In the genomic region with DNA sequence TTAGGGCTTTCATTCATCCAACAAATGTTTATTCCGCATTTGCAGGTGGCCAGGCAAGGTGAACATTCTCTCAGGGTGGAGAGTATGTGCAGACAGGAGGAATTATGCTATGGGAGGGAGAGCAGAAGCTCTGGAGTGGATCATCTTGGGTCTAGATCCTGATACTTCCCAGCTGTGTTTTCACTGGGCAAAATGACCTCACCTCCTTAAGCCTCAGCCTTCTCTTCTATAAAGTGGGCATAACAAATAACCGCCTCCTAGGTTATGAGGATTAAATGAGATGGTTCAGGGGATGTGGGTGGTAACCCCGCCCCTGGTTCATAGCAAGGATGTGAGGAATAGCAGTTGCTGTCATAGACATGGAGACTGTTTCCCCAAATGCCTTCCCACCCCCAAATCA, we compare ENCODE assay signal across 9 cellular contexts. TPM values are rescaled to one million over a fixed set of nuclear protein-coding genes. Genes with fewer than 3 reads are reported as not detected.
DNase-seq lines count a peak whose midpoint lies in the region; ATAC-seq, FAIRE-seq and TF ChIP-seq lines count a peak whose summit lies in the region.
"Had no signal": no experiment of that assay in that cellular context is flagged by ENCODE, and none has a peak within 500 bp of the region (broad histone marks: within the 10 kb centered on the region; RNA-seq: fewer than 3 reads in every experiment).

No MANE protein-coding gene starts in this region.

- no peak for FAIRE-seq in A549 (lab: Jason Lieb, UNC)
- FAIRE-seq in endothelial cell of umbilical vein (lab: Jason Lieb, UNC) = peak; percentile 46

- no peak for ATAC-seq in A549
- no peak for ATAC-seq in PC-3
- ATAC-seq in naive B cell (ENCODE audit: low read depth in 2 of 2) = no peak
- ATAC-seq in left cardiac atrium = no peak

- H3K36me3 Mint-ChIP-seq in naive B cell = peaks cover 0 to 8% of the 10 kb centered on the region in 2 donors

- H3K27me3 ChIP-seq in PC-3 (ENCODE audit: low read length) (no peaks in the 10 kb centered on the region), endothelial cell of umbilical vein (ENCODE audit: control insufficient read depth in 2 of 2, insufficient read depth in 2 of 2, low read length in 2 of 2) (peaks cover 9 to 12% of the 10 kb centered on the region in 2 experiments)

- H3K4me1 Mint-ChIP-seq in naive B cell = peaks cover 9 to 32% (median 27%) of the 10 kb centered on the region in 3 donors

- no peak for DNase-seq in A549 (ENCODE audit: low read depth in 1 of 2, low spot score in 1 of 2)
- no peak for DNase-seq in PC-3
- no peak for DNase-seq in endothelial cell of umbilical vein (ENCODE audit: low read depth, low spot score)
- DNase-seq in naive B cell = no peak
- DNase-seq in lower leg skin (ENCODE audit: low spot score in 2 of 2) = no peak
- no peak for DNase-seq in stimulated activated CD4-positive, alpha-beta T cell treated with anti-CD3 and anti-CD28 coated beads, Interleukin-12 subunit alpha, Interleukin-12 subunit beta, amount 100 ng/mL, for 4 hours
- no peak for DNase-seq in SHP77 treated with DMSO at 0.1 percent for 48 hours (lab: John Stamatoyannopoulos, UW)
- DNase-seq in left cardiac atrium = no peak

- H2AFZ ChIP-seq in PC-3 (ENCODE audit: low read length) (peak overlapping the region; percentile 79), endothelial cell of umbilical vein (ENCODE audit: low read depth, low read length) (no peak overlapping the region)

- intact Hi-C loops in PC-3 (cut with micrococcal nuclease) (loop anchor here (1.0 to 2.0 kb wide), 4 partner anchors 23 to 120 kb away; no protein-coding TSS in a partner anchor), endothelial cell of umbilical vein (cut with micrococcal nuclease) (loop anchor here (1.0 to 5.0 kb wide), 8 partner anchors 48 to 279 kb away; a partner anchor contains a TSS), lower leg skin (cut with DNase I; ENCODE audit: low total_unique reads) (loop anchor here (10.0 kb wide), 1 partner anchor 123 kb away; no protein-coding TSS in a partner anchor), left cardiac atrium (cut with DNase I) (loop anchor here in 1 of 2 donors (5.0 kb wide), 1 partner anchor 120 kb away; no protein-coding TSS in a partner anchor)

- dilution Hi-C loops in endothelial cell of umbilical vein (cut with MboI; ENCODE audit: extremely low pct_ligation_motif_present, low sequenced_read_pairs) = no loop called here

- POLR2A ChIA-PET in A549 (lab: Yijun Ruan, JAX) = interaction anchor here (0.6 to 2.1 kb wide), 5 partner anchors 17 to 133 kb away, joined by 3 to 8 read pairs (median 5); no protein-coding TSS in a partner anchor
- POLR2A ChIA-PET in PC-3 (lab: Charles Lee; ENCODE audit: unreplicated experiment) = no interaction called here
- POLR2A ChIA-PET in endothelial cell of umbilical vein (lab: Charles Lee) = no interaction called here

- 44% methylated on average over 3 of the region's 3 CpGs for WGBS in A549 (ENCODE audit: missing lambda C conversion rate)
- 64% methylated on average over 3 of the region's 3 CpGs for WGBS in lower leg skin, 2 donors

- no peaks in the 10 kb centered on the region for H3K9me2 ChIP-seq in PC-3 (replicated peaks; ENCODE audit: low read length)

- TF ChIP-seq POLR2A in A549 (IDR thresholded peaks at IDR 0.05; ENCODE audit: low read length) (no peak), endothelial cell of umbilical vein (IDR thresholded peaks at IDR 0.05; ENCODE audit: low read depth, low read length) (no peak), lower leg skin (IDR thresholded peaks at IDR 0.05) (no peak)

- no peak overlapping the region for H3K27ac Mint-ChIP-seq in naive B cell
- H3K27ac Mint-ChIP-seq: stimulated activated naive CD8-positive, alpha-beta T cell treated with anti-CD3 and anti-CD28 coated beads, Interleukin-15, Interleukin-2, amounts not matched to agents 100 ng/mL and 50 ng/mL, for 24 hours had no signal

- H3K9me3 ChIP-seq in A549 = no peaks in the 10 kb centered on the region
- H3K9me3 ChIP-seq in PC-3 (ENCODE audit: low read length) = no peaks in the 10 kb centered on the region
- no peaks in the 10 kb centered on the region for H3K9me3 ChIP-seq in endothelial cell of umbilical vein (replicated peaks; ENCODE audit: control insufficient read depth, insufficient read depth, low read length)

- TF ChIP-seq EP300 in A549 (IDR thresholded peaks at IDR 0.05) = no peak

- CTCF ChIA-PET in A549 (lab: Yijun Ruan, JAX) = interaction anchor here (0.7 to 8.4 kb wide), 43 partner anchors 8 to 350 kb away, joined by 3 to 133 read pairs (median 6); a partner anchor contains a TSS
- CTCF ChIA-PET in PC-3 (lab: Charles Lee) = interaction anchor here (0.6 to 1.1 kb wide), 3 partner anchors 49 to 79 kb away, joined by 3 to 4 read pairs (median 4); no protein-coding TSS in a partner anchor
- CTCF ChIA-PET in endothelial cell of umbilical vein (lab: Charles Lee) = interaction anchor here (0.9 to 7.8 kb wide), 24 partner anchors 8 to 280 kb away, joined by 3 to 211 read pairs (median 6); a partner anchor contains a TSS

- no peak for TF ChIP-seq CTCF in A549 (IDR thresholded peaks at IDR 0.05)
- no peak for TF ChIP-seq CTCF in PC-3 (conservative IDR thresholded peaks at IDR 0.05; ENCODE audit: low read depth, low read length)
- TF ChIP-seq CTCF in endothelial cell of umbilical vein (IDR thresholded peaks at IDR 0.05; ENCODE audit: extremely low read depth in 1 of 2, insufficient read depth in 1 of 2, low read depth in 1 of 2, low read length in 2 of 2) = no peak
- no peak for TF ChIP-seq CTCF in lower leg skin (IDR thresholded peaks at IDR 0.05)

- H3F3A ChIP-seq in PC-3 (ENCODE audit: low read length, unreplicated experiment) = no peaks in the 10 kb centered on the region

- H3K4me1 ChIP-seq in A549 (peaks cover 28% of the 10 kb centered on the region), PC-3 (ENCODE audit: insufficient read depth, low read length) (peaks cover 21% of the 10 kb centered on the region), endothelial cell of umbilical vein (ENCODE audit: control insufficient read depth, extremely low read depth, insufficient read depth, low read length) (peaks cover 16% of the 10 kb centered on the region)

- H3K79me2 ChIP-seq in PC-3 (ENCODE audit: low read length) = peaks cover 32% of the 10 kb centered on the region
- peaks cover 11% of the 10 kb centered on the region for H3K79me2 ChIP-seq in endothelial cell of umbilical vein (ENCODE audit: control insufficient read depth, insufficient read depth, low read length)

- H3K9me3 Mint-ChIP-seq in naive B cell = peaks cover 0 to 5% (median 0%) of the 10 kb centered on the region in 7 donors
- H3K9me3 Mint-ChIP-seq: stimulated activated naive CD8-positive, alpha-beta T cell treated with anti-CD3 and anti-CD28 coated beads, Interleukin-15, Interleukin-2, amounts not matched to agents 100 ng/mL and 50 ng/mL, for 24 hours had no signal

- no TSS peak for BruUV-seq in PC-3 (replicated peaks; lab: Mats Ljungman, UMichigan)
- no TSS peak for BruUV-seq in endothelial cell of umbilical vein (replicated peaks; lab: Mats Ljungman, UMichigan)

- TF ChIP-seq RAD21 in A549 (conservative IDR thresholded peaks at IDR 0.05 in 1 of 2, IDR thresholded peaks at IDR 0.05 in 1 of 2) = no peak

- 0 out of 3 replicates have a peak overlapping the region, but pooled peaks have one; percentile 88 for H3K4me3 ChIP-seq in A549
- peak overlapping the region; percentile 76 for H3K4me3 ChIP-seq in PC-3 (ENCODE audit: low read length)
- no peak overlapping the region for H3K4me3 ChIP-seq in endothelial cell of umbilical vein (replicated peaks in 1 of 3; ENCODE audit: insufficient read depth in 1 of 3, low read depth in 1 of 3, low read length in 3 of 3)
- H3K4me3 ChIP-seq in lower leg skin (ENCODE audit: low read depth, poor library complexity, severe bottlenecking) = no peak overlapping the region

- no peaks in the 10 kb centered on the region for H4K20me1 ChIP-seq in PC-3 (ENCODE audit: low read length)
- H4K20me1 ChIP-seq in endothelial cell of umbilical vein (replicated peaks; ENCODE audit: control insufficient read depth, extremely low read depth, insufficient read depth, low read length) = no peaks in the 10 kb centered on the region

- H3K36me3 ChIP-seq in PC-3 (ENCODE audit: low read depth, low read length) (no peaks in the 10 kb centered on the region), endothelial cell of umbilical vein (ENCODE audit: control insufficient read depth in 2 of 2, extremely low read depth in 1 of 2, insufficient read depth in 2 of 2, low read length in 2 of 2) (no peaks in the 10 kb centered on the region)

- H3K9ac ChIP-seq in PC-3 (ENCODE audit: low read length) (peak overlapping the region; percentile 79), endothelial cell of umbilical vein (replicated peaks; ENCODE audit: extremely low read depth, insufficient read depth, low read length) (no peak overlapping the region)

- H3K27me3 Mint-ChIP-seq in naive B cell = peaks cover 48 to 68% (median 60%) of the 10 kb centered on the region in 3 donors

- H3K4me3 Mint-ChIP-seq in naive B cell = peak overlapping the region in 5 of 8 donors; percentile 7 to 43 (median 42)

- peak overlapping the region; percentile 74 for H3K4me2 ChIP-seq in A549
- H3K4me2 ChIP-seq in PC-3 (ENCODE audit: low read length) = peak overlapping the region; percentile 88
- no peak overlapping the region for H3K4me2 ChIP-seq in endothelial cell of umbilical vein (ENCODE audit: insufficient read depth, low read length)

- H3K9me1 ChIP-seq in endothelial cell of umbilical vein (replicated peaks; ENCODE audit: control insufficient read depth, extremely low read depth, insufficient read depth, low read length) = no peaks in the 10 kb centered on the region

- H3K27ac ChIP-seq in A549 = peak overlapping the region; percentile 93 to 99; a peak in 5 of 6 replicates
- H3K27ac ChIP-seq in PC-3 (ENCODE audit: low read length) = peak overlapping the region; percentile 67
- H3K27ac ChIP-seq in endothelial cell of umbilical vein (ENCODE audit: insufficient read depth, low read depth, low read length) = no peak overlapping the region

RNA-seq across cellular contexts. Expression of a gene that starts 1.7 kb away (rescaled TPM):
- polyA plus RNA-seq in A549 (2011; rRNA removed) = 14.3 and 20.0 TPM in 2 replicates
- 21.8 and 26.3 TPM in 2 replicates for polyA plus RNA-seq in A549 (2012; cell fraction: cytosol; rRNA removed)
- polyA plus RNA-seq in A549 (2012; cell fraction: nucleus; rRNA removed) = 34.5 and 38.7 TPM in 2 replicates
- polyA plus RNA-seq in A549 (2017; fragmentation: RNase III; extraction: RNeasy Plus Mini Kit Qiagen cat#74134 plus additional on column Dnase treatment) = 20.9 to 24.2 TPM (median 22.8 TPM) in 3 replicates
- polyA minus RNA-seq in A549 (2011; rRNA and poly(A)+ RNA removed) = 8.4 and 9.5 TPM in 2 replicates
- total RNA-seq in PC-3 (2014; rRNA removed) = 12.6 and 20.8 TPM in 2 replicates
- 10.5 and 13.7 TPM in 2 replicates for total RNA-seq in endothelial cell of umbilical vein
- polyA plus RNA-seq in endothelial cell of umbilical vein = 11.5 and 13.9 TPM in 2 replicates
- polyA plus RNA-seq in endothelial cell of umbilical vein (2011; cell fraction: cytosol; rRNA removed) = 10.1 TPM in 2 replicates
- polyA plus RNA-seq in endothelial cell of umbilical vein (2011; cell fraction: nucleus; rRNA removed) = 9.5 and 11.3 TPM in 2 replicates
- polyA plus RNA-seq in endothelial cell of umbilical vein (2012) = 8.6 and 8.9 TPM in 2 replicates
- polyA minus RNA-seq in endothelial cell of umbilical vein = 5.9 and 8.2 TPM in 2 replicates
- 3.9 TPM for polyA minus RNA-seq in endothelial cell of umbilical vein (2011; cell fraction: cytosol; rRNA and poly(A)+ RNA removed)
- polyA minus RNA-seq in endothelial cell of umbilical vein (2011; cell fraction: nucleus; rRNA and poly(A)+ RNA removed) = 2.6 and 3.5 TPM in 2 replicates
- not detected for polyA plus RNA-seq in naive B cell (ENCODE audit: low read depth in 6 of 6)
- total RNA-seq in lower leg skin = 10 to 100 TPM in 1 of 4 donors, 1 to 10 TPM in 3; 8.5 to 10.3 (median 9.1) TPM
- total RNA-seq in left cardiac atrium = 1 to 10 TPM; 4.2 to 4.3 TPM

Comparison
In these comparisons a context has a peak if more than half of its experiments do, and no peak if none do; other contexts are left out.
1. H3K4me3 ChIP-seq: peak in A549 (single experiment) and PC-3 (single experiment); none in endothelial cell of umbilical vein (0 of 3) and lower leg skin (single experiment).